ENCODE assay signal across 1 cellular context in genomic region chr1:880915-881314, GRCh38. TPM values are rescaled to one million over a fixed set of nuclear protein-coding genes. Genes with fewer than 3 reads are reported as not detected.
"Had no signal": no experiment of that assay in that cellular context is flagged by ENCODE, and none has a peak within 500 bp of the region (broad histone marks: within the 10 kb centered on the region; RNA-seq: fewer than 3 reads in every experiment).

No MANE protein-coding gene starts in this region.

RNA-seq across cellular contexts. Expression of gene SAMD11, which starts 42.8 kb away (rescaled TPM):
- total RNA-seq: SK-MEL-5 had no signal
